Comparison of ENCODE assay signal across 1 cellular context in the genomic region with DNA sequence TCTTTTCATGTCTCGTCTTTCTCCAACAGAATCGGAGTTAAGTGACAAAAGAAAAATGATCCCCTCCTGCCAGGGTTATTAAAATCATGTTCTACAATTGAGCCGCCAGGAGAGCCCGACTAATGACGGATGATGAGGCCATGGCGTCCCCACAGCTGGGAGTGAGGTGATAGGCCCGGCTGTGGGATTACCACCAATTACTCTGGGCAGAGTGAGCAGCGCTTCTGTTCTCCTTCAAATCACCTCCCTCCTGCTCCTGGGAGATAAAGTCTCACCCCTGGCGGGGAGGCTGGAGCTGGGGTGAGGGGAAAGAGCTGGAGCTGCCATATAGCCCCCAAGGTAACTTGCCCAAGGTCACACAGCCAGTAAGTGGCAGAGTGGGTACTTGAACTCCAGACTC.
TF ChIP-seq lines count a peak whose summit lies in the region.

No MANE protein-coding gene starts in this region.

TF ChIP-seq in K562, 482 proteins besides CTCF, POLR2A, EP300 and RAD21 (continues in another document):
- no peak for TF ChIP-seq ZNF584 (CRISPR knock-in tag; IDR thresholded peaks at IDR 0.05; ENCODE audit: low read depth)
- TF ChIP-seq ATF1 (CRISPR knock-in tag; IDR thresholded peaks at IDR 0.05) = no peak
- TF ChIP-seq ATF1 (tag; IDR thresholded peaks at IDR 0.05) = 0 out of 2 replicates have a peak, but pooled peaks have one; percentile 30
- TF ChIP-seq ARHGAP35 (IDR thresholded peaks at IDR 0.05; ENCODE audit: partially characterized antibody) = no peak
- peak; percentile 58; the same call in 1 of the 2 replicates for TF ChIP-seq MTA2 (IDR thresholded peaks at IDR 0.05; ENCODE audit: low read depth)
- no peak for TF ChIP-seq FOXK1 (CRISPR knock-in tag; IDR thresholded peaks at IDR 0.05; ENCODE audit: borderline replicate concordance)
- TF ChIP-seq NCOA1 (IDR thresholded peaks at IDR 0.05; ENCODE audit: low read depth) = no peak; the same call in 1 of the 2 replicates
- no peak for TF ChIP-seq TEAD1 (CRISPR knock-in tag; IDR thresholded peaks at IDR 0.05)
- peak; percentile 89 for TF ChIP-seq ARID1B (IDR thresholded peaks at IDR 0.05)
- TF ChIP-seq ATF7 (IDR thresholded peaks at IDR 0.05) = peak; percentile 24; the same call in 1 of the 2 replicates
- TF ChIP-seq TRIM24 (IDR thresholded peaks at IDR 0.05) = peak; percentile 44 to 54; a peak in 2 of 4 replicates
- TF ChIP-seq CREM (IDR thresholded peaks at IDR 0.05; ENCODE audit: low read depth) = peak; percentile 37; the same call in 1 of the 2 replicates
- no peak for TF ChIP-seq BRCA1 (IDR thresholded peaks at IDR 0.05)
- TF ChIP-seq BRCA1 (CRISPR knock-in tag; IDR thresholded peaks at IDR 0.05) = no peak
- no peak for TF ChIP-seq RBM17 (IDR thresholded peaks at IDR 0.05; ENCODE audit: borderline replicate concordance, low read depth, low read length)
- TF ChIP-seq, protein P1, sequence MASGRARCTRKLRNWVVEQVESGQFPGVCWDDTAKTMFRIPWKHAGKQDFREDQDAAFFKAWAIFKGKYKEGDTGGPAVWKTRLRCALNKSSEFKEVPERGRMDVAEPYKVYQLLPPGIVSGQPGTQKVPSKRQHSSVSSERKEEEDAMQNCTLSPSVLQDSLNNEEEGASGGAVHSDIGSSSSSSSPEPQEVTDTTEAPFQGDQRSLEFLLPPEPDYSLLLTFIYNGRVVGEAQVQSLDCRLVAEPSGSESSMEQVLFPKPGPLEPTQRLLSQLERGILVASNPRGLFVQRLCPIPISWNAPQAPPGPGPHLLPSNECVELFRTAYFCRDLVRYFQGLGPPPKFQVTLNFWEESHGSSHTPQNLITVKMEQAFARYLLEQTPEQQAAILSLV (tag; IDR thresholded peaks at IDR 0.05) = no peak
- TF ChIP-seq, protein P2, sequence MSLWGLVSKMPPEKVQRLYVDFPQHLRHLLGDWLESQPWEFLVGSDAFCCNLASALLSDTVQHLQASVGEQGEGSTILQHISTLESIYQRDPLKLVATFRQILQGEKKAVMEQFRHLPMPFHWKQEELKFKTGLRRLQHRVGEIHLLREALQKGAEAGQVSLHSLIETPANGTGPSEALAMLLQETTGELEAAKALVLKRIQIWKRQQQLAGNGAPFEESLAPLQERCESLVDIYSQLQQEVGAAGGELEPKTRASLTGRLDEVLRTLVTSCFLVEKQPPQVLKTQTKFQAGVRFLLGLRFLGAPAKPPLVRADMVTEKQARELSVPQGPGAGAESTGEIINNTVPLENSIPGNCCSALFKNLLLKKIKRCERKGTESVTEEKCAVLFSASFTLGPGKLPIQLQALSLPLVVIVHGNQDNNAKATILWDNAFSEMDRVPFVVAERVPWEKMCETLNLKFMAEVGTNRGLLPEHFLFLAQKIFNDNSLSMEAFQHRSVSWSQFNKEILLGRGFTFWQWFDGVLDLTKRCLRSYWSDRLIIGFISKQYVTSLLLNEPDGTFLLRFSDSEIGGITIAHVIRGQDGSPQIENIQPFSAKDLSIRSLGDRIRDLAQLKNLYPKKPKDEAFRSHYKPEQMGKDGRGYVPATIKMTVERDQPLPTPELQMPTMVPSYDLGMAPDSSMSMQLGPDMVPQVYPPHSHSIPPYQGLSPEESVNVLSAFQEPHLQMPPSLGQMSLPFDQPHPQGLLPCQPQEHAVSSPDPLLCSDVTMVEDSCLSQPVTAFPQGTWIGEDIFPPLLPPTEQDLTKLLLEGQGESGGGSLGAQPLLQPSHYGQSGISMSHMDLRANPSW (CRISPR knock-in tag; IDR thresholded peaks at IDR 0.05) = no peak
- TF ChIP-seq SUPT5H (IDR thresholded peaks at IDR 0.05) = no peak
- TF ChIP-seq, protein P3, sequence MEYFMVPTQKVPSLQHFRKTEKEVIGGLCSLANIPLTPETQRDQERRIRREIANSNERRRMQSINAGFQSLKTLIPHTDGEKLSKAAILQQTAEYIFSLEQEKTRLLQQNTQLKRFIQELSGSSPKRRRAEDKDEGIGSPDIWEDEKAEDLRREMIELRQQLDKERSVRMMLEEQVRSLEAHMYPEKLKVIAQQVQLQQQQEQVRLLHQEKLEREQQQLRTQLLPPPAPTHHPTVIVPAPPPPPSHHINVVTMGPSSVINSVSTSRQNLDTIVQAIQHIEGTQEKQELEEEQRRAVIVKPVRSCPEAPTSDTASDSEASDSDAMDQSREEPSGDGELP (CRISPR knock-in tag; IDR thresholded peaks at IDR 0.05; ENCODE audit: borderline replicate concordance) = peak; percentile 96
- TF ChIP-seq SMARCA5 (IDR thresholded peaks at IDR 0.05) = no peak
- TF ChIP-seq HMGN3 (IDR thresholded peaks at IDR 0.05; ENCODE audit: borderline replicate concordance, extremely low read depth, insufficient read length, low read depth, low read length) = no peak
- TF ChIP-seq RUNX1 (IDR thresholded peaks at IDR 0.05; ENCODE audit: low read depth) = no peak
- peak; percentile 17 for TF ChIP-seq TBP (optimal IDR thresholded peaks at IDR 0.05; ENCODE audit: low read depth, low read length)
- peak; percentile 77 for TF ChIP-seq CBFA2T2 (conservative IDR thresholded peaks at IDR 0.05)
- no peak for TF ChIP-seq RBM25 (IDR thresholded peaks at IDR 0.05; ENCODE audit: low read depth, low read length, severe bottlenecking)
- TF ChIP-seq MBD2 (IDR thresholded peaks at IDR 0.05; ENCODE audit: borderline replicate concordance, low read depth) = 0 out of 2 replicates have a peak, but pooled peaks have one; percentile 27
- 0 out of 2 replicates have a peak, but pooled peaks have one; percentile 49 for TF ChIP-seq ZBTB7A (IDR thresholded peaks at IDR 0.05; ENCODE audit: borderline replicate concordance, control insufficient read depth, low read depth, low read length)
- no peak for TF ChIP-seq BRD9 (IDR thresholded peaks at IDR 0.05; ENCODE audit: low read depth, partially characterized antibody)
- peak; percentile 34; the same call in 1 of the 2 replicates for TF ChIP-seq CTBP1 (IDR thresholded peaks at IDR 0.05; ENCODE audit: borderline replicate concordance)
- TF ChIP-seq, protein P4, sequence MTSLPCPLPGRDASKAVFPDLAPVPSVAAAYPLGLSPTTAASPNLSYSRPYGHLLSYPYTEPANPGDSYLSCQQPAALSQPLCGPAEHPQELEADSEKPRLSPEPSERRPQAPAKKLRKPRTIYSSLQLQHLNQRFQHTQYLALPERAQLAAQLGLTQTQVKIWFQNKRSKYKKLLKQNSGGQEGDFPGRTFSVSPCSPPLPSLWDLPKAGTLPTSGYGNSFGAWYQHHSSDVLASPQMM (CRISPR knock-in tag; IDR thresholded peaks at IDR 0.05) = no peak
- 0 out of 2 replicates have a peak, but pooled peaks have one; percentile 31 for TF ChIP-seq TOE1 (IDR thresholded peaks at IDR 0.05; ENCODE audit: borderline replicate concordance)
- no peak; the same call in 1 of the 2 replicates for TF ChIP-seq TOE1 (CRISPR knock-in tag; IDR thresholded peaks at IDR 0.05; ENCODE audit: borderline replicate concordance, low read depth)
- TF ChIP-seq DIDO1 (tag; IDR thresholded peaks at IDR 0.05; ENCODE audit: low read depth) = no peak
- peak in 1 of 2 experiments; percentile 60; a peak in 2 of 4 replicates for TF ChIP-seq RCOR1 (IDR thresholded peaks at IDR 0.05; ENCODE audit: borderline replicate concordance in 1 of 2, low read depth in 2 of 2, low read length in 2 of 2)
- peak; percentile 83 for TF ChIP-seq TAL1 (IDR thresholded peaks at IDR 0.05)
- TF ChIP-seq ZNF589 (CRISPR knock-in tag; IDR thresholded peaks at IDR 0.05; ENCODE audit: low read depth) = no peak
- TF ChIP-seq DPF2 (IDR thresholded peaks at IDR 0.05) = peak; percentile 76
- 0 out of 2 replicates have a peak, but pooled peaks have one; percentile 44 for TF ChIP-seq SMARCE1 (IDR thresholded peaks at IDR 0.05)
- peak; percentile 66 for TF ChIP-seq TEAD4 (IDR thresholded peaks at IDR 0.05; ENCODE audit: low read length)
- TF ChIP-seq TEAD4 (CRISPR knock-in tag; IDR thresholded peaks at IDR 0.05; ENCODE audit: borderline replicate concordance) = no peak
- TF ChIP-seq DACH1 (IDR thresholded peaks at IDR 0.05; ENCODE audit: partially characterized antibody) = peak; percentile 83
- TF ChIP-seq L3MBTL2 (IDR thresholded peaks at IDR 0.05) = 0 out of 2 replicates have a peak, but pooled peaks have one; percentile 30
- peak; percentile 55; the same call in 1 of the 2 replicates for TF ChIP-seq POLR2AphosphoS5 (IDR thresholded peaks at IDR 0.05; ENCODE audit: control insufficient read depth, insufficient read depth, low read depth, low read length)
- no peak for TF ChIP-seq JUND (IDR thresholded peaks at IDR 0.05; ENCODE audit: borderline replicate concordance, low read depth, low read length)
- TF ChIP-seq JUND (tag; IDR thresholded peaks at IDR 0.05; ENCODE audit: borderline replicate concordance, low read depth, low read length) = peak; percentile 21; the same call in 1 of the 3 replicates
- TF ChIP-seq CXXC5 (CRISPR knock-in tag; IDR thresholded peaks at IDR 0.05) = peak; percentile 76
- peak; percentile 70 for TF ChIP-seq ESRRA (IDR thresholded peaks at IDR 0.05; ENCODE audit: borderline replicate concordance, low read depth)
- peak in 2 of 3 experiments; percentile 25 to 40 for TF ChIP-seq YY1 (IDR thresholded peaks at IDR 0.05; ENCODE audit: borderline replicate concordance in 1 of 3, control insufficient read depth in 1 of 3, extremely low read depth in 1 of 3, insufficient read depth in 3 of 3, insufficient read length in 1 of 3, insufficient replicate concordance in 2 of 3, low read depth in 1 of 3, low read length in 2 of 3)
- peak; percentile 88 for TF ChIP-seq TCF3 (CRISPR knock-in tag; IDR thresholded peaks at IDR 0.05)
- TF ChIP-seq, protein P5, sequence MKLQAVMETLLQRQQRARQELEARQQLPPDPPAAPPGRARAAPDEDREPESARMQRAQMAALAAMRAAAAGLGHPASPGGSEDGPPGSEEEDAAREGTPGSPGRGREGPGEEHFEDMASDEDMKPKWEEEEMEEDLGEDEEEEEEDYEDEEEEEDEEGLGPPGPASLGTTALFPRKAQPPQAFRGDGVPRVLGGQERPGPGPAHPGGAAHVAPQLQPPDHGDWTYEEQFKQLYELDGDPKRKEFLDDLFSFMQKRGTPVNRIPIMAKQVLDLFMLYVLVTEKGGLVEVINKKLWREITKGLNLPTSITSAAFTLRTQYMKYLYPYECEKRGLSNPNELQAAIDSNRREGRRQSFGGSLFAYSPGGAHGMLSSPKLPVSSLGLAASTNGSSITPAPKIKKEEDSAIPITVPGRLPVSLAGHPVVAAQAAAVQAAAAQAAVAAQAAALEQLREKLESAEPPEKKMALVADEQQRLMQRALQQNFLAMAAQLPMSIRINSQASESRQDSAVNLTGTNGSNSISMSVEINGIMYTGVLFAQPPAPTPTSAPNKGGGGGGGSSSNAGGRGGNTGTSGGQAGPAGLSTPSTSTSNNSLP (IDR thresholded peaks at IDR 0.05; ENCODE audit: borderline replicate concordance, low read depth, low read length) = no peak
- TF ChIP-seq, protein P6, sequence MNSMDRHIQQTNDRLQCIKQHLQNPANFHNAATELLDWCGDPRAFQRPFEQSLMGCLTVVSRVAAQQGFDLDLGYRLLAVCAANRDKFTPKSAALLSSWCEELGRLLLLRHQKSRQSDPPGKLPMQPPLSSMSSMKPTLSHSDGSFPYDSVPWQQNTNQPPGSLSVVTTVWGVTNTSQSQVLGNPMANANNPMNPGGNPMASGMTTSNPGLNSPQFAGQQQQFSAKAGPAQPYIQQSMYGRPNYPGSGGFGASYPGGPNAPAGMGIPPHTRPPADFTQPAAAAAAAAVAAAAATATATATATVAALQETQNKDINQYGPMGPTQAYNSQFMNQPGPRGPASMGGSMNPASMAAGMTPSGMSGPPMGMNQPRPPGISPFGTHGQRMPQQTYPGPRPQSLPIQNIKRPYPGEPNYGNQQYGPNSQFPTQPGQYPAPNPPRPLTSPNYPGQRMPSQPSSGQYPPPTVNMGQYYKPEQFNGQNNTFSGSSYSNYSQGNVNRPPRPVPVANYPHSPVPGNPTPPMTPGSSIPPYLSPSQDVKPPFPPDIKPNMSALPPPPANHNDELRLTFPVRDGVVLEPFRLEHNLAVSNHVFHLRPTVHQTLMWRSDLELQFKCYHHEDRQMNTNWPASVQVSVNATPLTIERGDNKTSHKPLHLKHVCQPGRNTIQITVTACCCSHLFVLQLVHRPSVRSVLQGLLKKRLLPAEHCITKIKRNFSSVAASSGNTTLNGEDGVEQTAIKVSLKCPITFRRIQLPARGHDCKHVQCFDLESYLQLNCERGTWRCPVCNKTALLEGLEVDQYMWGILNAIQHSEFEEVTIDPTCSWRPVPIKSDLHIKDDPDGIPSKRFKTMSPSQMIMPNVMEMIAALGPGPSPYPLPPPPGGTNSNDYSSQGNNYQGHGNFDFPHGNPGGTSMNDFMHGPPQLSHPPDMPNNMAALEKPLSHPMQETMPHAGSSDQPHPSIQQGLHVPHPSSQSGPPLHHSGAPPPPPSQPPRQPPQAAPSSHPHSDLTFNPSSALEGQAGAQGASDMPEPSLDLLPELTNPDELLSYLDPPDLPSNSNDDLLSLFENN (IDR thresholded peaks at IDR 0.05; ENCODE audit: low read depth in 2 of 2, low read length in 2 of 2) = 0 out of 4 replicates have a peak, but pooled peaks of 1 of the 2 experiments have one; percentile 56
- no peak for TF ChIP-seq CBX5 (IDR thresholded peaks at IDR 0.05; ENCODE audit: borderline replicate concordance, low read depth)
- TF ChIP-seq, protein P7, sequence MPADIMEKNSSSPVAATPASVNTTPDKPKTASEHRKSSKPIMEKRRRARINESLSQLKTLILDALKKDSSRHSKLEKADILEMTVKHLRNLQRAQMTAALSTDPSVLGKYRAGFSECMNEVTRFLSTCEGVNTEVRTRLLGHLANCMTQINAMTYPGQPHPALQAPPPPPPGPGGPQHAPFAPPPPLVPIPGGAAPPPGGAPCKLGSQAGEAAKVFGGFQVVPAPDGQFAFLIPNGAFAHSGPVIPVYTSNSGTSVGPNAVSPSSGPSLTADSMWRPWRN (IDR thresholded peaks at IDR 0.05; ENCODE audit: low read depth) = no peak
- TF ChIP-seq CBFA2T3 (IDR thresholded peaks at IDR 0.05) = peak; percentile 89
- no peak for TF ChIP-seq ZNF707 (CRISPR knock-in tag; conservative IDR thresholded peaks at IDR 0.05)
- TF ChIP-seq, protein P8, sequence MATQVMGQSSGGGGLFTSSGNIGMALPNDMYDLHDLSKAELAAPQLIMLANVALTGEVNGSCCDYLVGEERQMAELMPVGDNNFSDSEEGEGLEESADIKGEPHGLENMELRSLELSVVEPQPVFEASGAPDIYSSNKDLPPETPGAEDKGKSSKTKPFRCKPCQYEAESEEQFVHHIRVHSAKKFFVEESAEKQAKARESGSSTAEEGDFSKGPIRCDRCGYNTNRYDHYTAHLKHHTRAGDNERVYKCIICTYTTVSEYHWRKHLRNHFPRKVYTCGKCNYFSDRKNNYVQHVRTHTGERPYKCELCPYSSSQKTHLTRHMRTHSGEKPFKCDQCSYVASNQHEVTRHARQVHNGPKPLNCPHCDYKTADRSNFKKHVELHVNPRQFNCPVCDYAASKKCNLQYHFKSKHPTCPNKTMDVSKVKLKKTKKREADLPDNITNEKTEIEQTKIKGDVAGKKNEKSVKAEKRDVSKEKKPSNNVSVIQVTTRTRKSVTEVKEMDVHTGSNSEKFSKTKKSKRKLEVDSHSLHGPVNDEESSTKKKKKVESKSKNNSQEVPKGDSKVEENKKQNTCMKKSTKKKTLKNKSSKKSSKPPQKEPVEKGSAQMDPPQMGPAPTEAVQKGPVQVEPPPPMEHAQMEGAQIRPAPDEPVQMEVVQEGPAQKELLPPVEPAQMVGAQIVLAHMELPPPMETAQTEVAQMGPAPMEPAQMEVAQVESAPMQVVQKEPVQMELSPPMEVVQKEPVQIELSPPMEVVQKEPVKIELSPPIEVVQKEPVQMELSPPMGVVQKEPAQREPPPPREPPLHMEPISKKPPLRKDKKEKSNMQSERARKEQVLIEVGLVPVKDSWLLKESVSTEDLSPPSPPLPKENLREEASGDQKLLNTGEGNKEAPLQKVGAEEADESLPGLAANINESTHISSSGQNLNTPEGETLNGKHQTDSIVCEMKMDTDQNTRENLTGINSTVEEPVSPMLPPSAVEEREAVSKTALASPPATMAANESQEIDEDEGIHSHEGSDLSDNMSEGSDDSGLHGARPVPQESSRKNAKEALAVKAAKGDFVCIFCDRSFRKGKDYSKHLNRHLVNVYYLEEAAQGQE (CRISPR knock-in tag; IDR thresholded peaks at IDR 0.05; ENCODE audit: low read depth) = no peak
